Comparison of ENCODE assay signal across 11 cellular contexts in the genomic region with DNA sequence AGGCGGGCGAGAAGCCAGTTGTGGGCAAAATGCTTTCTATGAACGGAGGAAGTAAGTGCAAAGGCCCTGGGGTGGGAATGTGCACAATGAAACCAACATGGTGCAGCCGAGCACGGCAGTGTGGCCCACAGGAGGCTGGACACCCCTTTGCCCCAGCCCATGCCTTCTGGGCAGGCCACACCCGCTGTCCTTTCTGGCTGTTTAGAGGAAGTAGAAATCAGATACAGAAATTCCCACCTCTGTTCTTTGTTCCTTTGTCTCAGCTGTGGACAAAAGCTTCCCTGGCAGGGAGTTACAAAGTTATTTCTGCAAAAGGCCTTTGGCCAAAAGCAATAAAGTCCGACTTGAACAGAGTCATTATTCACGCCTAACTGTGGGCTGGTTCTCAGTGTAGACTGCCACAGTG. TPM values are rescaled to one million over a fixed set of nuclear protein-coding genes. Genes with fewer than 3 reads are reported as not detected.
DNase-seq lines count a peak whose midpoint lies in the region; ATAC-seq and TF ChIP-seq lines count a peak whose summit lies in the region.
"Had no signal": no experiment of that assay in that cellular context is flagged by ENCODE, and none has a peak within 500 bp of the region (broad histone marks: within the 10 kb centered on the region; RNA-seq: fewer than 3 reads in every experiment).

No MANE protein-coding gene starts in this region.

- TF ChIP-seq CTCF in brain (conservative IDR thresholded peaks at IDR 0.05) (no peak), neutrophil (IDR thresholded peaks at IDR 0.05) (no peak)

- H3K4me1 Mint-ChIP-seq in brain = peaks cover 17% of the 10 kb centered on the region

- CTCF ChIA-PET in HEK293T (lab: Yijun Ruan, JAX) = interaction anchor here (0.9 to 1.4 kb wide), 2 partner anchors 10 to 847 kb away, joined by 3 read pairs; no protein-coding TSS in a partner anchor

- H3K27me3 ChIP-seq in neutrophil = no peaks in the 10 kb centered on the region

- DNase-seq in A172 (ENCODE audit: low spot score) (peak; percentile 22), left cardiac atrium (peak; percentile 77), NCI-H1092 treated with DMSO at 0.1 percent for 48 hours (lab: John Stamatoyannopoulos, UW) (no peak), HEK293T (ENCODE audit: extremely low spot score) (no peak), NCI-H2029 (lab: John Stamatoyannopoulos, UW) (no peak), NCI-H1436 treated with DMSO at 0.1 percent for 48 hours (lab: John Stamatoyannopoulos, UW) (no peak)
- DNase-seq: GOT3; NK-92 treated with Interleukin-12 subunit alpha and Interleukin-12 subunit beta, amount 100 ng/mL, for 24 hours had no signal

- peaks cover 8% of the 10 kb centered on the region for H3K36me3 ChIP-seq in neutrophil

- H3K27ac ChIP-seq in neutrophil = peak overlapping the region; percentile 19
- H3K27ac ChIP-seq: SK-N-MC had no signal

- peaks cover 12% of the 10 kb centered on the region in 2 experiments for H3K4me1 ChIP-seq in neutrophil (ENCODE audit: control insufficient read depth in 1 of 2, insufficient read depth in 1 of 2, low read depth in 1 of 2, low read length in 1 of 2)

- POLR2A ChIA-PET in HEK293T (lab: Yijun Ruan, JAX) = no interaction called here

- H3K9me3 Mint-ChIP-seq in brain = peaks cover 6 to 36% (median 18%) of the 10 kb centered on the region in 5 experiments

- peaks cover 30% of the 10 kb centered on the region for H3K27me3 Mint-ChIP-seq in brain

- H3K9me3 ChIP-seq in neutrophil = no peaks in the 10 kb centered on the region

- H3K4me3 Mint-ChIP-seq in brain = peak overlapping the region in 3 of 5 experiments; percentile 17 to 35 (median 22)

- H3K27ac Mint-ChIP-seq in brain = peak overlapping the region in 2 of 5 experiments; percentile 78 to 79

- ATAC-seq in left cardiac atrium = peak; percentile 53 to 59

- H3K4me3 ChIP-seq in neutrophil (ENCODE audit: low read depth in 1 of 2, low read length in 1 of 2) = no peak overlapping the region
- H3K4me3 ChIP-seq: SK-N-MC had no signal

- intact Hi-C loops in left cardiac atrium (cut with DNase I) = loop anchor here in 1 of 2 donors (10.0 kb wide), 1 partner anchor 99 kb away; no protein-coding TSS in a partner anchor

- H3K36me3 Mint-ChIP-seq in brain = peaks cover 40% of the 10 kb centered on the region

TF ChIP-seq in HEK293T, 16 proteins besides CTCF, POLR2A, EP300 and RAD21:
- TF ChIP-seq L3MBTL2 (conservative IDR thresholded peaks at IDR 0.05) = no peak
- TF ChIP-seq SP1 (IDR thresholded peaks at IDR 0.05) = no peak
- TF ChIP-seq FOXA1 (IDR thresholded peaks at IDR 0.05) = no peak
- TF ChIP-seq FOXM1 (IDR thresholded peaks at IDR 0.05; ENCODE audit: borderline replicate concordance) = no peak
- no peak for TF ChIP-seq NFRKB (IDR thresholded peaks at IDR 0.05)
- no peak for TF ChIP-seq BHLHE40 (IDR thresholded peaks at IDR 0.05; ENCODE audit: borderline replicate concordance)
- no peak for TF ChIP-seq ELF4 (IDR thresholded peaks at IDR 0.05)
- no peak for TF ChIP-seq HDGF (IDR thresholded peaks at IDR 0.05; ENCODE audit: borderline replicate concordance)
- TF ChIP-seq, protein P1, sequence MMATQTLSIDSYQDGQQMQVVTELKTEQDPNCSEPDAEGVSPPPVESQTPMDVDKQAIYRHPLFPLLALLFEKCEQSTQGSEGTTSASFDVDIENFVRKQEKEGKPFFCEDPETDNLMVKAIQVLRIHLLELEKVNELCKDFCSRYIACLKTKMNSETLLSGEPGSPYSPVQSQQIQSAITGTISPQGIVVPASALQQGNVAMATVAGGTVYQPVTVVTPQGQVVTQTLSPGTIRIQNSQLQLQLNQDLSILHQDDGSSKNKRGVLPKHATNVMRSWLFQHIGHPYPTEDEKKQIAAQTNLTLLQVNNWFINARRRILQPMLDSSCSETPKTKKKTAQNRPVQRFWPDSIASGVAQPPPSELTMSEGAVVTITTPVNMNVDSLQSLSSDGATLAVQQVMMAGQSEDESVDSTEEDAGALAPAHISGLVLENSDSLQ (IDR thresholded peaks at IDR 0.05) = no peak
- TF ChIP-seq SUZ12 (IDR thresholded peaks at IDR 0.05) = no peak
- no peak for TF ChIP-seq FOXK2 (IDR thresholded peaks at IDR 0.05)
- TF ChIP-seq CTBP1 (IDR thresholded peaks at IDR 0.05; ENCODE audit: borderline replicate concordance) = no peak

RNA-seq across cellular contexts. Expression of a gene that starts 11.9 kb away (rescaled TPM):
- total RNA-seq in A172 (2014; rRNA removed; shearing (Covaris generic)) = 23.5 TPM in 2 replicates
- 18.8 TPM for polyA plus RNA-seq in brain (ENCODE audit: insufficient read depth, low read depth, low replicate concordance)
- 10 to 100 TPM; 37.2 to 55.1 TPM for total RNA-seq in left cardiac atrium

Comparison
In these comparisons a context has a peak if more than half of its experiments do, and no peak if none do; other contexts are left out.
1. DNase-seq: peak in A172 (single experiment) and left cardiac atrium (single experiment); none in NCI-H1092 treated with DMSO at 0.1 percent for 48 hours (single experiment), HEK293T (single experiment), NCI-H2029 (single experiment) and NCI-H1436 treated with DMSO at 0.1 percent for 48 hours (single experiment).